Comparison of ENCODE assay signal across 1 cellular context in genomic region chr3:19855318-19855717, GRCh38.
TF ChIP-seq lines count a peak whose summit lies in the region.

No MANE protein-coding gene starts in this region.

TF ChIP-seq in HepG2, 621 proteins besides CTCF, POLR2A, EP300 and RAD21 (continued from another document):
- TF ChIP-seq ZNF281 (CRISPR knock-in tag; IDR thresholded peaks at IDR 0.05; ENCODE audit: borderline replicate concordance): peak; percentile 83
